8 cellular contexts compared by ENCODE assay signal in genomic region chr12:45989857-45990467, GRCh38. TPM values are rescaled to one million over a fixed set of nuclear protein-coding genes. Genes with fewer than 3 reads are reported as not detected.
DNase-seq lines count a peak whose midpoint lies in the region; ATAC-seq and TF ChIP-seq lines count a peak whose summit lies in the region.

No MANE protein-coding gene starts in this region.

- H3K36me3 ChIP-seq in PC-3 (ENCODE audit: low read depth, low read length), result peaks cover 20% of the 10 kb centered on the region; the same call in 1 of the 2 replicates
- H3K36me3 ChIP-seq in upper lobe of left lung, result no peaks in the 10 kb centered on the region

- WGBS in upper lobe of left lung, 2 donors, result 0 to 3% methylated on average over 8 to 39 of the region's 61 CpGs

- no peaks in the 10 kb centered on the region for H3K9me2 ChIP-seq in PC-3 (replicated peaks; ENCODE audit: low read length)

- H3K4me1 ChIP-seq in PC-3 (ENCODE audit: insufficient read depth, low read length), result peaks cover 21% of the 10 kb centered on the region
- H3K4me1 ChIP-seq in upper lobe of left lung, result peaks cover 32 to 41% (median 37%) of the 10 kb centered on the region in 4 donors

- H3K4me1 Mint-ChIP-seq in activated T-helper 2 cell treated with anti-CD3 and anti-CD28 coated beads, Interferon-gamma antibody, Interleukin-2, Interleukin-4, amounts not matched to agents 10 μg/mL and 5 μg/mL and 100 μg/mL, durations not matched to agents 14 hours and 24 hours and 36 hours (ENCODE audit: low read depth), result peaks cover 44% of the 10 kb centered on the region
- H3K4me1 Mint-ChIP-seq in osteocyte (ENCODE audit: unreplicated experiment), result peaks cover 55% of the 10 kb centered on the region

- H3K4me3 Mint-ChIP-seq in activated T-helper 2 cell treated with anti-CD3 and anti-CD28 coated beads, Interferon-gamma antibody, Interleukin-2, Interleukin-4, amounts not matched to agents 10 μg/mL and 5 μg/mL and 100 μg/mL, durations not matched to agents 14 hours and 24 hours and 36 hours (ENCODE audit: low read depth), result peak overlapping the region; percentile 93
- H3K4me3 Mint-ChIP-seq in osteocyte (ENCODE audit: unreplicated experiment), result peak overlapping the region; percentile 90

- peak overlapping the region; percentile 99 for H3K9ac ChIP-seq in PC-3 (ENCODE audit: low read length)

- H3K27me3 ChIP-seq in PC-3 (ENCODE audit: low read length), result no peaks in the 10 kb centered on the region
- H3K27me3 ChIP-seq in upper lobe of left lung, result no peaks in the 10 kb centered on the region

- peaks cover 32% of the 10 kb centered on the region for H3K36me3 Mint-ChIP-seq in activated T-helper 2 cell treated with anti-CD3 and anti-CD28 coated beads, Interferon-gamma antibody, Interleukin-2, Interleukin-4, amounts not matched to agents 10 μg/mL and 5 μg/mL and 100 μg/mL, durations not matched to agents 14 hours and 24 hours and 36 hours (ENCODE audit: low read depth)
- H3K36me3 Mint-ChIP-seq in osteocyte (ENCODE audit: unreplicated experiment), result peaks cover 17% of the 10 kb centered on the region

- peaks cover 4% of the 10 kb centered on the region for H3K27me3 Mint-ChIP-seq in activated T-helper 2 cell treated with anti-CD3 and anti-CD28 coated beads, Interferon-gamma antibody, Interleukin-2, Interleukin-4, amounts not matched to agents 10 μg/mL and 5 μg/mL and 100 μg/mL, durations not matched to agents 14 hours and 24 hours and 36 hours (ENCODE audit: low read depth)
- no peaks in the 10 kb centered on the region for H3K27me3 Mint-ChIP-seq in osteocyte (ENCODE audit: unreplicated experiment)

- H3F3A ChIP-seq in PC-3 (ENCODE audit: low read length, unreplicated experiment), result no peaks in the 10 kb centered on the region

- intact Hi-C loops in PC-3 (cut with micrococcal nuclease), result loop anchor here (1.0 to 10.0 kb wide), 4 partner anchors 135 to 383 kb away; partner anchors contain the start of gene SLC38A2
- intact Hi-C loops in activated T-helper 2 cell treated with anti-CD3 and anti-CD28 coated beads, Interferon-gamma antibody, Interleukin-2, Interleukin-4, amounts not matched to agents 10 μg/mL and 5 μg/mL and 100 μg/mL, durations not matched to agents 14 hours and 24 hours and 36 hours (cut with micrococcal nuclease), result loop anchor here (1.0 to 10.0 kb wide), 10 partner anchors 83 to 1717 kb away; partner anchors contain the start of genes ARID2, RPAP3 and SLC38A2

- BruUV-seq in PC-3 (replicated peaks; lab: Mats Ljungman, UMichigan), result no TSS peak

- no peak for TF ChIP-seq POLR2A in upper lobe of left lung (IDR thresholded peaks at IDR 0.05)

- H4K20me1 ChIP-seq in PC-3 (ENCODE audit: low read length), result peaks cover 39% of the 10 kb centered on the region

- ATAC-seq in GM19023 (IDR thresholded peaks at IDR 0.05; ENCODE audit: unreplicated experiment), result peak; percentile 32
- ATAC-seq in HG03196 (IDR thresholded peaks at IDR 0.05; ENCODE audit: unreplicated experiment), result peak; percentile 14
- ATAC-seq in PC-3, result peak; percentile 27
- peak; percentile 55 to 63 for ATAC-seq in upper lobe of left lung (ENCODE audit: low FRiP score in 2 of 2)

- peak overlapping the region; percentile 98 for H3K27ac Mint-ChIP-seq in activated T-helper 2 cell treated with anti-CD3 and anti-CD28 coated beads, Interferon-gamma antibody, Interleukin-2, Interleukin-4, amounts not matched to agents 10 μg/mL and 5 μg/mL and 100 μg/mL, durations not matched to agents 14 hours and 24 hours and 36 hours
- H3K27ac Mint-ChIP-seq in osteocyte (ENCODE audit: unreplicated experiment), result peak overlapping the region; percentile 98

- H3K4me3 ChIP-seq in PC-3 (ENCODE audit: low read length), result peak overlapping the region; percentile 83
- H3K4me3 ChIP-seq in upper lobe of left lung, result peak overlapping the region; percentile 55 to 87 (median 74)

- H3K27ac ChIP-seq in PC-3 (ENCODE audit: low read length) (peak overlapping the region; percentile 93), upper lobe of left lung (peak overlapping the region; percentile 98 to 100 (median 98))

- TF ChIP-seq EP300 in upper lobe of left lung (IDR thresholded peaks at IDR 0.05), result no peak

- peaks cover 4% of the 10 kb centered on the region for H3K9me3 Mint-ChIP-seq in activated T-helper 2 cell treated with anti-CD3 and anti-CD28 coated beads, Interferon-gamma antibody, Interleukin-2, Interleukin-4, amounts not matched to agents 10 μg/mL and 5 μg/mL and 100 μg/mL, durations not matched to agents 14 hours and 24 hours and 36 hours
- H3K9me3 Mint-ChIP-seq in osteocyte (ENCODE audit: unreplicated experiment), result peaks cover 4% of the 10 kb centered on the region

- POLR2A ChIA-PET in PC-3 (lab: Charles Lee; ENCODE audit: unreplicated experiment), result interaction anchor here (0.5 kb wide), 1 partner anchor 1031 kb away, joined by 3 read pairs; no protein-coding TSS in a partner anchor

- H2AFZ ChIP-seq in PC-3 (ENCODE audit: low read length), result peak overlapping the region; percentile 93

- CTCF ChIA-PET in PC-3 (lab: Charles Lee), result interaction anchor here (0.6 kb wide), 1 partner anchor 1418 kb away, joined by 3 read pairs; no protein-coding TSS in a partner anchor

- H3K9me3 ChIP-seq in PC-3 (ENCODE audit: low read length) (no peaks in the 10 kb centered on the region), upper lobe of left lung (no peaks in the 10 kb centered on the region)

- TF ChIP-seq CTCF in PC-3 (conservative IDR thresholded peaks at IDR 0.05; ENCODE audit: low read depth, low read length) (no peak), osteocyte (IDR thresholded peaks at IDR 0.05) (no peak), upper lobe of left lung (IDR thresholded peaks at IDR 0.05) (no peak)

- H3K79me2 ChIP-seq in PC-3 (ENCODE audit: low read length), result peaks cover 54% of the 10 kb centered on the region

- DNase-seq in Ammon's horn (ENCODE audit: low spot score) (peak; percentile 78), PC-3 (peak; percentile 34), germinal center (ENCODE audit: low spot score) (peak; percentile 38), osteocyte (ENCODE audit: extremely low spot score, unreplicated experiment) (no peak), upper lobe of left lung (peak in 1 of 2 donors; percentile 93)
- peak; percentile 49 for DNase-seq in activated T-helper 2 cell treated with anti-CD3 and anti-CD28 coated beads, Interferon-gamma antibody, Interleukin-2, Interleukin-4, amounts not matched to agents 10 μg/mL and 5 μg/mL and 100 μg/mL, durations not matched to agents 14 hours and 24 hours and 36 hours (ENCODE audit: low spot score)

- H3K4me2 ChIP-seq in PC-3 (ENCODE audit: low read length), result peak overlapping the region; percentile 92

RNA-seq across cellular contexts. Expression of gene SCAF11, which starts 0.4 kb away (rescaled TPM):
- 75.7 and 92.0 TPM in 2 replicates for total RNA-seq in PC-3 (2014; rRNA removed)
- 125 and 128 TPM in 2 replicates for total RNA-seq in activated T-helper 2 cell treated with anti-CD3 and anti-CD28 coated beads, Interferon-gamma antibody, Interleukin-2, Interleukin-4, amounts not matched to agents 10 μg/mL and 5 μg/mL and 100 μg/mL, durations not matched to agents 14 hours and 24 hours and 36 hours
- total RNA-seq in osteocyte, result 128 and 129 TPM in 2 replicates
- total RNA-seq in upper lobe of left lung, result 100 to 1,000 TPM in 5 of 6 donors, 10 to 100 TPM in 1; 98.5 to 264 (median 109) TPM
